ENCODE assay signal across 8 cellular contexts in the genomic region with DNA sequence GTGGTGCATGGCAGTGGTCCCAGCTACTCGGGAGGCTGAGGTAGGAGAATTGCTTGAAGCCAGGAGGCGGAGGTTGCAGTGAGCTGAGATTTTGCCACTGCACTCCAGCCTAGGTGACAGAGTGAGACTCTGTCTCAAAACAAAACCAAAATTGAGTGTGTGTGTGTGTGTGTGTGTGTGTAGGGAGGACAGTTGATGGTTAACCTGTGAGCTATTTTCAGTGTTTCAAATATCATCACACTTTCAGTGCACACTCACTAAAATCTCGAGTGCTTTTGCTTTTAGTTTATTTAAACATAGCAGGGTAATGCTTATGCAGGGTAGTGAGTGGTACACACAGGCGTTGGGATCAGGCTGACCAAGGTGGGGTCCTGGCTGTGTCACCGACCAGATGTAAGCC.
DNase-seq lines count a peak whose midpoint lies in the region; ATAC-seq, FAIRE-seq and TF ChIP-seq lines count a peak whose summit lies in the region.
"Not testable (repeated sequence)": the region's sequence is repeated elsewhere in the genome, so short reads cannot be mapped to it uniquely, and the experiment has no call there.

No MANE protein-coding gene starts in this region.

- CTCF ChIA-PET in GM12878 (lab: Yijun Ruan, JAX), result interaction anchor here (1.4 kb wide), 1 partner anchor 9 kb away, joined by 4 read pairs; no protein-coding TSS in a partner anchor

- SMC1A ChIA-PET in GM12878 (lab: Charles Lee; ENCODE audit: uncharacterized antibody, unreplicated experiment), result interaction anchor here (1.2 to 1.3 kb wide), 2 partner anchors 9 to 17 kb away, joined by 3 to 4 read pairs; no protein-coding TSS in a partner anchor

- not testable (repeated sequence) for BruUV-seq in GM12878 (replicated peaks; lab: Mats Ljungman, UMichigan)

- peak; percentile 96 for ATAC-seq in GM18867 (IDR thresholded peaks at IDR 0.05; ENCODE audit: unreplicated experiment)
- peak; percentile 95 for ATAC-seq in GM19395 (IDR thresholded peaks at IDR 0.05; ENCODE audit: unreplicated experiment)
- ATAC-seq in GM21515 (IDR thresholded peaks at IDR 0.05; ENCODE audit: unreplicated experiment), result peak; percentile 91
- peak; percentile 95 for ATAC-seq in HG02642 (IDR thresholded peaks at IDR 0.05; ENCODE audit: poor library complexity, unreplicated experiment)
- ATAC-seq in HG03045 (IDR thresholded peaks at IDR 0.05; ENCODE audit: unreplicated experiment), result peak; percentile 84
- ATAC-seq in HG03378 (IDR thresholded peaks at IDR 0.05; ENCODE audit: unreplicated experiment), result peak; percentile 87
- peak; percentile 88 for ATAC-seq in GM12878

- H3K27me3 ChIP-seq in GM12878 (replicated peaks in 1 of 2; ENCODE audit: control insufficient read depth in 2 of 2, insufficient read depth in 2 of 2, low read length in 1 of 2), result not testable (repeated sequence)

- peak; percentile 38 for DNase-seq in GM12864 (ENCODE audit: low read depth)
- DNase-seq in GM12878 (ENCODE audit: low read depth, low spot score), result peak; percentile 38

- H3K79me2 ChIP-seq in GM12878 (ENCODE audit: control insufficient read depth, insufficient read depth, low read length), result not testable (repeated sequence)

- POLR2A ChIA-PET in GM12878 (lab: Charles Lee), result not testable (repeated sequence)

- not testable (repeated sequence) for H3K4me2 ChIP-seq in GM12878 (ENCODE audit: control insufficient read depth, insufficient read depth)

- not testable (repeated sequence) for H2AFZ ChIP-seq in GM12878 (ENCODE audit: control insufficient read depth, low read depth, low read length)

- not testable (repeated sequence) for H3K9ac ChIP-seq in GM12878 (ENCODE audit: control insufficient read depth, insufficient read depth, low read length)

- not testable (repeated sequence) for H3K27ac ChIP-seq in GM12878 (ENCODE audit: control insufficient read depth, insufficient read depth)

- TF ChIP-seq RAD21 in GM12878 (IDR thresholded peaks at IDR 0.05; ENCODE audit: insufficient read depth, low read depth, low read length), result not testable (repeated sequence)

- RAD21 ChIA-PET in GM12878 (lab: Charles Lee; ENCODE audit: unreplicated experiment), result not testable (repeated sequence)

- in situ Hi-C loops in GM12878 (cut with MboI), result not testable (repeated sequence)

- peak; percentile 84 for FAIRE-seq in GM12878 (lab: Jason Lieb, UNC)

- not testable (repeated sequence) for H3K4me1 ChIP-seq in GM12878 (ENCODE audit: control insufficient read depth, insufficient read depth, low read length)

- WGBS in GM12878 (ENCODE audit: insufficient coverage, insufficient replicate concordance, low lambda C conversion rate, missing lambda C conversion rate), result 0% methylated on average over 5 of the region's 5 CpGs

- not testable (repeated sequence) for TF ChIP-seq EP300 in GM12878 (IDR thresholded peaks at IDR 0.05; ENCODE audit: borderline replicate concordance in 1 of 2, control insufficient read depth in 1 of 2, low read depth in 2 of 2, low read length in 2 of 2)

- not testable (repeated sequence) for TF ChIP-seq CTCF in GM12864 (IDR thresholded peaks at IDR 0.05; ENCODE audit: low read depth, low read length, missing control alignments); GM12878 (IDR thresholded peaks at IDR 0.05 in 2 of 3, conservative IDR thresholded peaks at IDR 0.05 in 1 of 3; ENCODE audit: control insufficient read depth in 2 of 3, extremely low read depth in 1 of 3, insufficient read depth in 1 of 3, low read depth in 3 of 3, low read length in 3 of 3)

- intact Hi-C loops in GM12878 (cut with micrococcal nuclease; ENCODE audit: unreplicated experiment), result not testable (repeated sequence)

- not testable (repeated sequence) for H3K9me3 ChIP-seq in GM12878 (replicated peaks; ENCODE audit: control insufficient read depth, insufficient read depth, low read length)

- H3K36me3 ChIP-seq in GM12878 (ENCODE audit: control insufficient read depth in 2 of 2, insufficient read depth in 2 of 2, low read length in 1 of 2), result not testable (repeated sequence)

- not testable (repeated sequence) for H3K4me3 ChIP-seq in GM12864 (ENCODE audit: low read depth, low read length); GM12878

- not testable (repeated sequence) for H4K20me1 ChIP-seq in GM12878 (ENCODE audit: control insufficient read depth, insufficient read depth)

- TF ChIP-seq POLR2A in GM12878 (IDR thresholded peaks at IDR 0.05; ENCODE audit: low read depth, low read length), result not testable (repeated sequence)

TF ChIP-seq in GM12878, 131 proteins besides CTCF, POLR2A, EP300 and RAD21:
- TF ChIP-seq IRF4 (IDR thresholded peaks at IDR 0.05; ENCODE audit: low read depth, low read length), result peak; percentile 70; the same call in 1 of the 2 replicates
- TF ChIP-seq ATF7 (IDR thresholded peaks at IDR 0.05; ENCODE audit: low read depth), result peak; percentile 30; the same call in 1 of the 2 replicates
- TF ChIP-seq IKZF2 (IDR thresholded peaks at IDR 0.05), result 0 out of 4 replicates have a peak, but pooled peaks of 1 of the 2 experiments have one; percentile 13
- peak; percentile 73; the same call in 1 of the 2 replicates for TF ChIP-seq MEF2A (IDR thresholded peaks at IDR 0.05; ENCODE audit: insufficient read depth, low read depth, low read length)
- peak; percentile 67 for TF ChIP-seq RUNX3 (IDR thresholded peaks at IDR 0.05; ENCODE audit: low read length)
- TF ChIP-seq, protein P1, sequence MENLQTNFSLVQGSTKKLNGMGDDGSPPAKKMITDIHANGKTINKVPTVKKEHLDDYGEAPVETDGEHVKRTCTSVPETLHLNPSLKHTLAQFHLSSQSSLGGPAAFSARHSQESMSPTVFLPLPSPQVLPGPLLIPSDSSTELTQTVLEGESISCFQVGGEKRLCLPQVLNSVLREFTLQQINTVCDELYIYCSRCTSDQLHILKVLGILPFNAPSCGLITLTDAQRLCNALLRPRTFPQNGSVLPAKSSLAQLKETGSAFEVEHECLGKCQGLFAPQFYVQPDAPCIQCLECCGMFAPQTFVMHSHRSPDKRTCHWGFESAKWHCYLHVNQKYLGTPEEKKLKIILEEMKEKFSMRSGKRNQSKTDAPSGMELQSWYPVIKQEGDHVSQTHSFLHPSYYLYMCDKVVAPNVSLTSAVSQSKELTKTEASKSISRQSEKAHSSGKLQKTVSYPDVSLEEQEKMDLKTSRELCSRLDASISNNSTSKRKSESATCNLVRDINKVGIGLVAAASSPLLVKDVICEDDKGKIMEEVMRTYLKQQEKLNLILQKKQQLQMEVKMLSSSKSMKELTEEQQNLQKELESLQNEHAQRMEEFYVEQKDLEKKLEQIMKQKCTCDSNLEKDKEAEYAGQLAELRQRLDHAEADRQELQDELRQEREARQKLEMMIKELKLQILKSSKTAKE (IDR thresholded peaks at IDR 0.05; ENCODE audit: low read depth, poor library complexity, severe bottlenecking), result peak; percentile 27
- TF ChIP-seq BHLHE40 (IDR thresholded peaks at IDR 0.05; ENCODE audit: borderline replicate concordance in 1 of 2, low read depth in 2 of 2, low read length in 1 of 2), result peak in 1 of 2 experiments; percentile 7; a peak in 1 of 4 replicates
- TF ChIP-seq, protein P2, sequence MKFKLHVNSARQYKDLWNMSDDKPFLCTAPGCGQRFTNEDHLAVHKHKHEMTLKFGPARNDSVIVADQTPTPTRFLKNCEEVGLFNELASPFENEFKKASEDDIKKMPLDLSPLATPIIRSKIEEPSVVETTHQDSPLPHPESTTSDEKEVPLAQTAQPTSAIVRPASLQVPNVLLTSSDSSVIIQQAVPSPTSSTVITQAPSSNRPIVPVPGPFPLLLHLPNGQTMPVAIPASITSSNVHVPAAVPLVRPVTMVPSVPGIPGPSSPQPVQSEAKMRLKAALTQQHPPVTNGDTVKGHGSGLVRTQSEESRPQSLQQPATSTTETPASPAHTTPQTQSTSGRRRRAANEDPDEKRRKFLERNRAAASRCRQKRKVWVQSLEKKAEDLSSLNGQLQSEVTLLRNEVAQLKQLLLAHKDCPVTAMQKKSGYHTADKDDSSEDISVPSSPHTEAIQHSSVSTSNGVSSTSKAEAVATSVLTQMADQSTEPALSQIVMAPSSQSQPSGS (IDR thresholded peaks at IDR 0.05; ENCODE audit: low read length), result peak; percentile 56; the same call in 1 of the 2 replicates
- peak; percentile 25 for TF ChIP-seq MEF2B (IDR thresholded peaks at IDR 0.05; ENCODE audit: partially characterized antibody, poor library complexity, severe bottlenecking)
- peak; percentile 51 for TF ChIP-seq JUNB (IDR thresholded peaks at IDR 0.05)
TF ChIP-seq in GM12878: peak in this region for 10; not testable (repeated sequence) for 121.
